ENCODE assay signal across 8 cellular contexts in the genomic region with DNA sequence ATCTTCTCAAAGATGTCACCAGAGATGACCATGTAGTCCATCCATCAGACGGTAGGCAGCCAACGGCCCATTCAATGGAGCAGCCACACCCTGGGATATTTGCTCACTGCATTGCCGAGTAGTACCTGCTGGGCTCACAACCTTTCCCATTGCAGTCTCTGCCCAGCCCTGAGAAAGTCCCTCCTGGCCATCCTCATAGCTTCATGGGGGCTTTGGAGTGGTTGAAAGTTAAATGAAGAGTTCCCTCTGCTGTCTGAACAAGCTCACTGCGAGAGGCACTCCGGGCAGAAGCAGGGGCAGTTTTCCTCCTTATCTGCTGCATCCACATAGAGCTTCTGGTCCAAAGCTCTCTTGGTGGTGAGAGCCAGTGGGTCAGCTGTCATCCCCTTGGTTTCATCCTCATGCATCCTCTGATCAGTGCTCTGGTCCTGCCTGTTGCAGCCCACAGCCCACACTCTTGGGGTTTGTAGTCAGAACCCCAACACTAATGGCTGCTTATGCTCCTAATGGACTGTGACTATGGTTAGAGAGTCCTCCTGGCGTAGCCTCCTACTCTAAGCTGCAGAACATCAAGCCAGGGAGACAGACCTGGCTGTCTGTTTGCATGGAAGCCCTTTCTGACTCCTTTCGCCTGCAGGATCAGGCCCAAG. TPM values are rescaled to one million over a fixed set of nuclear protein-coding genes. Genes with fewer than 3 reads are reported as not detected.
DNase-seq lines count a peak whose midpoint lies in the region; ATAC-seq and TF ChIP-seq lines count a peak whose summit lies in the region.

No MANE protein-coding gene starts in this region.

- peaks cover 40 to 71% (median 60%) of the 10 kb centered on the region in 4 donors for H3K4me1 Mint-ChIP-seq in CD4-positive, CD25-positive, alpha-beta regulatory T cell

- intact Hi-C loops in right lobe of liver (cut with DNase I): loop anchor here (5.0 to 10.0 kb wide), 2 partner anchors 162 to 170 kb away; no protein-coding TSS in a partner anchor

- no peaks in the 10 kb centered on the region for H3K9me3 Mint-ChIP-seq in CD4-positive, CD25-positive, alpha-beta regulatory T cell

- no peak overlapping the region for H3K27ac ChIP-seq in CD4-positive, CD25-positive, alpha-beta regulatory T cell (ENCODE audit: insufficient read depth, low read length, poor library complexity, severe bottlenecking)
- no peak overlapping the region for H3K27ac ChIP-seq in right lobe of liver

- DNase-seq in CD4-positive, CD25-positive, alpha-beta regulatory T cell: peak in 1 of 3 donors; percentile 56
- DNase-seq in GM20000 (ENCODE audit: low spot score): peak; percentile 27
- DNase-seq in NCI-H526 treated with DMSO at 0.1 percent for 48 hours (lab: John Stamatoyannopoulos, UW): peak; percentile 47
- peak; percentile 52 for DNase-seq in astrocyte of the spinal cord (ENCODE audit: low read depth, low spot score)
- no peak for DNase-seq in right lobe of liver

- H3K36me3 Mint-ChIP-seq in CD4-positive, CD25-positive, alpha-beta regulatory T cell: peaks cover 48% of the 10 kb centered on the region

- peak overlapping the region in 3 of 4 donors; percentile 24 to 41 (median 29) for H3K4me3 Mint-ChIP-seq in CD4-positive, CD25-positive, alpha-beta regulatory T cell

- H3K27me3 ChIP-seq in CD4-positive, CD25-positive, alpha-beta regulatory T cell (ENCODE audit: control insufficient read depth, insufficient read depth, low read length): no peaks in the 10 kb centered on the region
- H3K27me3 ChIP-seq in right lobe of liver: no peaks in the 10 kb centered on the region

- H3K4me3 ChIP-seq in CD4-positive, CD25-positive, alpha-beta regulatory T cell (ENCODE audit: low read depth, low read length): peak overlapping the region; percentile 14
- H3K4me3 ChIP-seq in astrocyte of the spinal cord (ENCODE audit: low read depth, low read length) (no peak overlapping the region), right lobe of liver (no peak overlapping the region)

- in situ Hi-C loops in astrocyte of the spinal cord (cut with HindIII; ENCODE audit: low sequenced_read_pairs): loop anchor here (25.0 kb wide), 1 partner anchor 105 kb away; no protein-coding TSS in a partner anchor

- 16% methylated on average over 4 of the region's 7 CpGs for WGBS in right lobe of liver (ENCODE audit: insufficient coverage, low coverage, low lambda C conversion rate, missing lambda C conversion rate)

- ATAC-seq in CD4-positive, CD25-positive, alpha-beta regulatory T cell (ENCODE audit: low read depth in 2 of 2): no peak
- ATAC-seq in right lobe of liver (peak; percentile 64 to 69 (median 66)), HG03280 (IDR thresholded peaks at IDR 0.05; ENCODE audit: unreplicated experiment) (no peak), HG03439 (IDR thresholded peaks at IDR 0.05; ENCODE audit: unreplicated experiment) (no peak), HG03432 (IDR thresholded peaks at IDR 0.05; ENCODE audit: unreplicated experiment) (no peak)

- no peaks in the 10 kb centered on the region for H3K9me3 ChIP-seq in CD4-positive, CD25-positive, alpha-beta regulatory T cell (ENCODE audit: control insufficient read depth in 2 of 2, low read length in 2 of 2)
- H3K9me3 ChIP-seq in right lobe of liver: no peaks in the 10 kb centered on the region

- peak; percentile 35 for TF ChIP-seq CTCF in GM20000 (IDR thresholded peaks at IDR 0.05; ENCODE audit: extremely low read depth, missing control alignments)
- peak; percentile 83 for TF ChIP-seq CTCF in astrocyte of the spinal cord (IDR thresholded peaks at IDR 0.05; ENCODE audit: low read depth, low read length)
- TF ChIP-seq CTCF in right lobe of liver (IDR thresholded peaks at IDR 0.05): peak; percentile 57 to 71 (median 62)

- H3K27me3 Mint-ChIP-seq in CD4-positive, CD25-positive, alpha-beta regulatory T cell: no peaks in the 10 kb centered on the region

- H3K27ac Mint-ChIP-seq in CD4-positive, CD25-positive, alpha-beta regulatory T cell: peak overlapping the region in 2 of 3 donors; percentile 87 to 91

- H3K36me3 ChIP-seq in CD4-positive, CD25-positive, alpha-beta regulatory T cell (ENCODE audit: control insufficient read depth, insufficient read depth, low read length): peaks cover 28% of the 10 kb centered on the region
- no peaks in the 10 kb centered on the region for H3K36me3 ChIP-seq in right lobe of liver

- no peak for TF ChIP-seq POLR2A in right lobe of liver (IDR thresholded peaks at IDR 0.05)

- H3K4me1 ChIP-seq in CD4-positive, CD25-positive, alpha-beta regulatory T cell (ENCODE audit: control insufficient read depth, insufficient read depth, low read length, poor library complexity, severe bottlenecking): peaks cover 63% of the 10 kb centered on the region
- H3K4me1 ChIP-seq in right lobe of liver: peaks cover 0 to 12% (median 6%) of the 10 kb centered on the region in 4 donors

RNA-seq across cellular contexts. Expression of a gene that starts 23.3 kb away (rescaled TPM):
- 47.3 TPM for total RNA-seq in CD4-positive, CD25-positive, alpha-beta regulatory T cell
- polyA plus RNA-seq in CD4-positive, CD25-positive, alpha-beta regulatory T cell: 10 to 100 TPM; 31.4 to 78.1 (median 50.7) TPM
- 1 to 10 TPM in 1 of 6 experiments, under 1 TPM in 5; 0.19 to 2.0 (median 0.38) TPM for total RNA-seq in right lobe of liver

Comparison
In these comparisons a context has a peak if more than half of its experiments do, and no peak if none do; other contexts are left out.
1. ATAC-seq: peak in right lobe of liver (4 of 4); none in CD4-positive, CD25-positive, alpha-beta regulatory T cell (0 of 2), HG03280 (single experiment), HG03439 (single experiment) and HG03432 (single experiment).
2. DNase-seq: peak in GM20000 (single experiment), NCI-H526 treated with DMSO at 0.1 percent for 48 hours (single experiment) and astrocyte of the spinal cord (single experiment); none in right lobe of liver (0 of 3).
3. RNA of a gene that starts 23.3 kb away (total RNA-seq): 47.3 TPM in CD4-positive, CD25-positive, alpha-beta regulatory T cell (single experiment); 0.19 to 2.0 TPM in right lobe of liver; every median in the first group is over 10 times any median in the second.
4. Peak in every context shown above with its lines, with median percentiles within 50 percentile points of each other: CTCF ChIP-seq.